9 cellular contexts compared by ENCODE assay signal in genomic region chr1:173714441-173714758, GRCh38. TPM values are rescaled to one million over a fixed set of nuclear protein-coding genes. Genes with fewer than 3 reads are reported as not detected.
DNase-seq lines count a peak whose midpoint lies in the region; ATAC-seq and TF ChIP-seq lines count a peak whose summit lies in the region.
"Had no signal": no experiment of that assay in that cellular context is flagged by ENCODE, and none has a peak within 500 bp of the region (broad histone marks: within the 10 kb centered on the region; RNA-seq: fewer than 3 reads in every experiment).

No MANE protein-coding gene starts in this region.

- intact Hi-C loops in left ventricle myocardium inferior (cut with micrococcal nuclease): loop anchor here (10.0 kb wide), 1 partner anchor 290 kb away; no protein-coding TSS in a partner anchor
- intact Hi-C loops in spleen (cut with DNase I; ENCODE audit: low total_unique reads): no loop called here

- H3K4me1 ChIP-seq in left ventricle myocardium inferior (peaks cover 36% of the 10 kb centered on the region), spleen (peaks cover 16 to 35% (median 33%) of the 10 kb centered on the region in 6 donors)

- 56 to 64% (median 60%) methylated on average over 3 of the region's 3 CpGs for WGBS in spleen, 5 donors

- POLR2A ChIA-PET in WTC11 (lab: Charles Lee): interaction anchor here (0.6 to 1.0 kb wide), 5 partner anchors 49 to 238 kb away, joined by 3 to 4 read pairs (median 4); partner anchors contain the start of genes DARS2, GAS5, PRDX6 and ZBTB37

- DNase-seq in HFF-Myc (ENCODE audit: extremely low read depth, low read depth) (no peak), WTC11 (ENCODE audit: low spot score) (no peak), left ventricle myocardium inferior (no peak), spleen (no peak), GM20000 (ENCODE audit: low spot score) (no peak)

- peaks cover 2% of the 10 kb centered on the region; the same call in 1 of the 2 replicates for H3K36me3 Mint-ChIP-seq in WTC11

- CTCF ChIA-PET in WTC11 (lab: Charles Lee): interaction anchor here (1.0 to 1.5 kb wide), 2 partner anchors 133 to 285 kb away, joined by 3 to 6 read pairs; no protein-coding TSS in a partner anchor

- peaks cover 7% of the 10 kb centered on the region for H3K36me3 ChIP-seq in left ventricle myocardium inferior
- H3K36me3 ChIP-seq in spleen: peaks cover 0 to 16% (median 0%) of the 10 kb centered on the region in 6 donors

- H3K27ac ChIP-seq in left ventricle myocardium inferior (replicated peaks) (peak overlapping the region; percentile 96), spleen (peak overlapping the region; percentile 86 to 97 (median 92))

- TF ChIP-seq POLR2A in spleen (IDR thresholded peaks at IDR 0.05): no peak

- peak overlapping the region; percentile 99 for H3K4me3 Mint-ChIP-seq in WTC11

- peaks cover 9% of the 10 kb centered on the region for H3K27me3 ChIP-seq in left ventricle myocardium inferior (ENCODE audit: low read depth)
- H3K27me3 ChIP-seq in spleen (replicated peaks in 1 of 7): peaks cover 0 to 29% (median 0%) of the 10 kb centered on the region in 7 donors

- ATAC-seq in WTC11 (no peak), HG03442 (IDR thresholded peaks at IDR 0.05; ENCODE audit: unreplicated experiment) (no peak), HG03139 (IDR thresholded peaks at IDR 0.05; ENCODE audit: unreplicated experiment) (no peak)

- H3K4me3 ChIP-seq in HFF-Myc (replicated peaks; ENCODE audit: low read depth, low read length) (peak overlapping the region; percentile 96), left ventricle myocardium inferior (peak overlapping the region; percentile 93), spleen (peak overlapping the region; percentile 63 to 92 (median 80))

- H3K9me3 ChIP-seq in left ventricle myocardium inferior (replicated peaks): no peaks in the 10 kb centered on the region
- H3K9me3 ChIP-seq in spleen: no peaks in the 10 kb centered on the region

- H3K27me3 Mint-ChIP-seq in WTC11 (ENCODE audit: low read depth): peaks cover 45% of the 10 kb centered on the region

- TF ChIP-seq CTCF in HFF-Myc (IDR thresholded peaks at IDR 0.05; ENCODE audit: low read depth, low read length, missing control alignments) (no peak), WTC11 (IDR thresholded peaks at IDR 0.05) (no peak), left ventricle myocardium inferior (IDR thresholded peaks at IDR 0.05; ENCODE audit: borderline replicate concordance) (no peak), spleen (IDR thresholded peaks at IDR 0.05 in 8 of 11, conservative IDR thresholded peaks at IDR 0.05 in 3 of 11) (peak in 1 of 11 experiments; percentile 4), GM20000 (IDR thresholded peaks at IDR 0.05; ENCODE audit: extremely low read depth, missing control alignments) (no peak)

- peak overlapping the region; percentile 96 for H3K27ac Mint-ChIP-seq in WTC11

- peaks cover 3% of the 10 kb centered on the region; the same call in 1 of the 2 replicates for H3K9me3 Mint-ChIP-seq in WTC11

- peaks cover 14% of the 10 kb centered on the region for H3K4me1 Mint-ChIP-seq in WTC11

TF ChIP-seq in WTC11, 78 proteins besides CTCF, POLR2A, EP300 and RAD21:
- TF ChIP-seq ZNF219 (CRISPR knock-in tag; IDR thresholded peaks at IDR 0.05; ENCODE audit: borderline replicate concordance) (no peak), TEAD4 (CRISPR knock-in tag; IDR thresholded peaks at IDR 0.05) (no peak), MXD4 (CRISPR knock-in tag; IDR thresholded peaks at IDR 0.05; ENCODE audit: borderline replicate concordance) (no peak), IRF2 (CRISPR knock-in tag; IDR thresholded peaks at IDR 0.05; ENCODE audit: borderline replicate concordance, low read depth) (no peak), GABPB1 (CRISPR knock-in tag; IDR thresholded peaks at IDR 0.05) (no peak), TP53 (CRISPR knock-in tag; IDR thresholded peaks at IDR 0.05) (no peak), ZNF263 (CRISPR knock-in tag; IDR thresholded peaks at IDR 0.05; ENCODE audit: low read depth) (no peak), ZNF317 (CRISPR knock-in tag; IDR thresholded peaks at IDR 0.05; ENCODE audit: borderline replicate concordance, low read depth) (no peak), CREM (CRISPR knock-in tag; IDR thresholded peaks at IDR 0.05) (no peak), IRF1 (CRISPR knock-in tag; IDR thresholded peaks at IDR 0.05) (no peak), MYBL2 (CRISPR knock-in tag; IDR thresholded peaks at IDR 0.05) (no peak), ZNF532 (CRISPR knock-in tag; IDR thresholded peaks at IDR 0.05; ENCODE audit: borderline replicate concordance) (no peak), CREB1 (CRISPR knock-in tag; IDR thresholded peaks at IDR 0.05) (no peak), GRHL2 (CRISPR knock-in tag; IDR thresholded peaks at IDR 0.05; ENCODE audit: insufficient replicate concordance, severe bottlenecking) (no peak)
- TF ChIP-seq, protein P1, sequence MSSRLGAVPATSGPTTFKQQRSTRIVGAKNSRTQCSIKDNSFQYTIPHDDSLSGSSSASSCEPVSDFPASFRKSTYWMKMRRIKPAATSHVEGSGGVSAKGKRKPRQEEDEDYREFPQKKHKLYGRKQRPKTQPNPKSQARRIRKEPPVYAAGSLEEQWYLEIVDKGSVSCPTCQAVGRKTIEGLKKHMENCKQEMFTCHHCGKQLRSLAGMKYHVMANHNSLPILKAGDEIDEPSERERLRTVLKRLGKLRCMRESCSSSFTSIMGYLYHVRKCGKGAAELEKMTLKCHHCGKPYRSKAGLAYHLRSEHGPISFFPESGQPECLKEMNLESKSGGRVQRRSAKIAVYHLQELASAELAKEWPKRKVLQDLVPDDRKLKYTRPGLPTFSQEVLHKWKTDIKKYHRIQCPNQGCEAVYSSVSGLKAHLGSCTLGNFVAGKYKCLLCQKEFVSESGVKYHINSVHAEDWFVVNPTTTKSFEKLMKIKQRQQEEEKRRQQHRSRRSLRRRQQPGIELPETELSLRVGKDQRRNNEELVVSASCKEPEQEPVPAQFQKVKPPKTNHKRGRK (CRISPR knock-in tag; IDR thresholded peaks at IDR 0.05; ENCODE audit: borderline replicate concordance): no peak
- TF ChIP-seq, protein P2, sequence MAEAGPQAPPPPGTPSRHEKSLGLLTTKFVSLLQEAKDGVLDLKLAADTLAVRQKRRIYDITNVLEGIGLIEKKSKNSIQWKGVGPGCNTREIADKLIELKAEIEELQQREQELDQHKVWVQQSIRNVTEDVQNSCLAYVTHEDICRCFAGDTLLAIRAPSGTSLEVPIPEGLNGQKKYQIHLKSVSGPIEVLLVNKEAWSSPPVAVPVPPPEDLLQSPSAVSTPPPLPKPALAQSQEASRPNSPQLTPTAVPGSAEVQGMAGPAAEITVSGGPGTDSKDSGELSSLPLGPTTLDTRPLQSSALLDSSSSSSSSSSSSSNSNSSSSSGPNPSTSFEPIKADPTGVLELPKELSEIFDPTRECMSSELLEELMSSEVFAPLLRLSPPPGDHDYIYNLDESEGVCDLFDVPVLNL (CRISPR knock-in tag; IDR thresholded peaks at IDR 0.05; ENCODE audit: borderline replicate concordance, low read depth): no peak

RNA-seq across cellular contexts. Expression of gene KLHL20, which starts 0.4 kb away (rescaled TPM):
- 10.4 to 12.5 TPM (median 12.1 TPM) in 3 replicates for total RNA-seq in WTC11 (2021)
- total RNA-seq in left ventricle myocardium inferior: 16.2 TPM
- total RNA-seq in spleen: 10 to 100 TPM; 25.4 to 36.3 (median 29.2) TPM
- 1 to 10 TPM; 4.1 to 9.0 (median 5.6) TPM for polyA plus RNA-seq in spleen

RNA-seq across cellular contexts. Expression of gene ANKRD45, which starts 44.7 kb away (rescaled TPM):
- total RNA-seq in WTC11 (2021) (1.1 to 2.2 TPM (median 1.3 TPM) in 3 replicates), left ventricle myocardium inferior (0.25 TPM), spleen (1 to 10 TPM in 3 of 7 donors, under 1 TPM in 3, not detected in 1; 0.67 to 1.1 (median 0.92) TPM)
- under 1 TPM; 0.13 to 0.30 (median 0.19) TPM for polyA plus RNA-seq in spleen
- total RNA-seq: LHCN-M2, lung microvascular endothelial cell had no signal
